In the genomic region with DNA sequence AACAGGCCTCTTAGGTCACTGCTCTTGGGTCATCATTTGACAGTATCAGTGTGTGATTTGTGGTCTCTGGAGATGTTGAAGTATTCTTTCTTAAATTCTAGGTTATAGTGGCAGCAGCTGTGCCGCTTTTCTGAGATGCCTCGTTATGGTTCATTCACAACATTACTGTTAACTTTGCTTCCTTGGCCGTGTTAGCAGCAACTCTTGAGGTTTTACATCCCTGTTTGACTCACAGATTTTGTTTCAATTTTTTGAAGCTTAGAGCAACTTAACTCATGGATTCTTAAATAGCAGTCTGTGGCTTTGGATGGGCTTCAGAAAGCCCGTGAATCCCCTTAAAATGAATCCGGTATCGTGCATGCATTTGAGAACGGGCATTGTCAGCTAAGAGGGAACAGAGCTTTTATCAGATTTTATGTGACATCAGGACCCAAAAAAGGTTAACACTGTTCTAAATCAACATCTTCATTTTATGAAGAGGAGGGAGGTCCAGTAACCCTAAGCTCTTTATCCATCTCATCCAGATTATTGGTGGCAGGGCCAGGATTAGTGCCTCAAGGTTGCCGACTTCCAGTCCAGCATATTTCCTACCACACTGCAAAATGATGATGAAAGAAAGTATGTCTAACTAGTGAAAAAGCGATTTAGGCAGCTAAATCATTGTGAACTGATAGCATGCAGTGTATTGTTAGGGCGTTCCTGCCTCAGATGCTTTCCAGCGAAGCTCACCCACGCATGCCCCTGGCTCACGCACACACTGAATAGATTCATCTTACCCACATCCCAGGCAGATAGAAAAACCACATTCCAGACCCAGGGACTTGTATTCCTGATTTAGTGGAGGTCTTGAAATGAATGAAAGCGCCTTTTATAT, we compare ENCODE assay signal across 10 cellular contexts. TPM values are rescaled to one million over a fixed set of nuclear protein-coding genes. Genes with fewer than 3 reads are reported as not detected.
DNase-seq lines count a peak whose midpoint lies in the region; ATAC-seq and TF ChIP-seq lines count a peak whose summit lies in the region.
"Had no signal": no experiment of that assay in that cellular context is flagged by ENCODE, and none has a peak within 500 bp of the region (broad histone marks: within the 10 kb centered on the region; RNA-seq: fewer than 3 reads in every experiment).

No MANE protein-coding gene starts in this region.

- H3K9me3 ChIP-seq in MG63: no peaks in the 10 kb centered on the region

- peak; percentile 2 to 35 for ATAC-seq in natural killer cell treated with Interleukin-12 subunit alpha and Interleukin-12 subunit beta and Interleukin-15 and Interleukin-18, amount 100 ng/mL, for 72 hours
- ATAC-seq in left colon (no peak), HG02588 (IDR thresholded peaks at IDR 0.05; ENCODE audit: unreplicated experiment) (no peak)
- ATAC-seq: foreskin keratinocyte had no signal

- H3K36me3 ChIP-seq in MG63: peaks cover 42% of the 10 kb centered on the region
- peaks cover 21% of the 10 kb centered on the region for H3K36me3 ChIP-seq in brain microvascular endothelial cell (replicated peaks)

- peak overlapping the region; percentile 81 to 95 for H3K27ac Mint-ChIP-seq in natural killer cell treated with Interleukin-12 subunit alpha and Interleukin-12 subunit beta and Interleukin-15 and Interleukin-18, amount 100 ng/mL, for 72 hours

- intact Hi-C loops in left colon (cut with DNase I, micrococcal nuclease): loop anchor here in 1 of 2 donors (5.0 to 10.0 kb wide), 2 partner anchors 210 to 283 kb away; no protein-coding TSS in a partner anchor

- H3K4me1 Mint-ChIP-seq in natural killer cell treated with Interleukin-12 subunit alpha and Interleukin-12 subunit beta and Interleukin-15 and Interleukin-18, amount 100 ng/mL, for 72 hours (ENCODE audit: low read depth in 2 of 2): peaks cover 80 to 87% of the 10 kb centered on the region in 2 donors

- H3K4me3 ChIP-seq in AG10803 (ENCODE audit: low read length) (peak overlapping the region; percentile 23), MG63 (peak overlapping the region; percentile 88), brain microvascular endothelial cell (ENCODE audit: low read depth, low read length) (peak overlapping the region; percentile 88)

- peak overlapping the region; percentile 87 for H3K27ac ChIP-seq in brain microvascular endothelial cell
- H3K27ac ChIP-seq: foreskin keratinocyte had no signal

- H3K27me3 ChIP-seq in MG63 (no peaks in the 10 kb centered on the region), brain microvascular endothelial cell (replicated peaks) (no peaks in the 10 kb centered on the region)

- TF ChIP-seq CTCF in AG10803 (conservative IDR thresholded peaks at IDR 0.05; ENCODE audit: low read length) (no peak), brain microvascular endothelial cell (IDR thresholded peaks at IDR 0.05; ENCODE audit: low read depth, low read length, missing control alignments) (no peak)

- in situ Hi-C loops in brain microvascular endothelial cell (cut with HindIII; ENCODE audit: low pct_ligation_motif_present, low sequenced_read_pairs): loop anchor here (25.0 kb wide), 2 partner anchors 410 to 860 kb away; no protein-coding TSS in a partner anchor

- H3K36me3 Mint-ChIP-seq in natural killer cell treated with Interleukin-12 subunit alpha and Interleukin-12 subunit beta and Interleukin-15 and Interleukin-18, amount 100 ng/mL, for 72 hours: peaks cover 7% of the 10 kb centered on the region

- H3K9me3 Mint-ChIP-seq in natural killer cell treated with Interleukin-12 subunit alpha and Interleukin-12 subunit beta and Interleukin-15 and Interleukin-18, amount 100 ng/mL, for 72 hours: no peaks in the 10 kb centered on the region

- DNase-seq in AG10803 (ENCODE audit: low read depth) (peak; percentile 68), MG63 (peak; percentile 94), brain microvascular endothelial cell (peak; percentile 87), NCI-H510A treated with DMSO at 0.1 percent for 48 hours (lab: John Stamatoyannopoulos, UW) (no peak), left colon (no peak), OCI-M1 (lab: John Stamatoyannopoulos, UW) (no peak)
- no peak for DNase-seq in natural killer cell treated with Interleukin-12 subunit alpha and Interleukin-12 subunit beta and Interleukin-15 and Interleukin-18, amount 100 ng/mL, for 72 hours (ENCODE audit: low spot score)
- DNase-seq: foreskin keratinocyte, NCI-H524 treated with DMSO at 0.1 percent for 48 hours had no signal

- H3K27me3 Mint-ChIP-seq in natural killer cell treated with Interleukin-12 subunit alpha and Interleukin-12 subunit beta and Interleukin-15 and Interleukin-18, amount 100 ng/mL, for 72 hours: no peaks in the 10 kb centered on the region

- H3K4me3 Mint-ChIP-seq in natural killer cell treated with Interleukin-12 subunit alpha and Interleukin-12 subunit beta and Interleukin-15 and Interleukin-18, amount 100 ng/mL, for 72 hours: peak overlapping the region; percentile 99

RNA-seq across cellular contexts. Expression of gene TRIB2, which starts 5.1 kb away (rescaled TPM):
- 59.4 and 76.6 TPM in 2 replicates for total RNA-seq in MG63 (2014; rRNA removed; shearing (Covaris generic); ENCODE audit: low replicate concordance)
- 10 to 100 TPM in 1 of 2 donors, 1 to 10 TPM in 1; 8.7 to 12.3 TPM for total RNA-seq in natural killer cell treated with Interleukin-12 subunit alpha and Interleukin-12 subunit beta and Interleukin-15 and Interleukin-18, amount 100 ng/mL, for 72 hours
- 1 to 10 TPM; 3.4 to 7.8 TPM for total RNA-seq in left colon

Comparison
In these comparisons a context has a peak if more than half of its experiments do, and no peak if none do; other contexts are left out.
1. DNase-seq: peak in AG10803 (single experiment), MG63 (single experiment) and brain microvascular endothelial cell (single experiment); none in natural killer cell treated with Interleukin-12 subunit alpha and Interleukin-12 subunit beta and Interleukin-15 and Interleukin-18, amount 100 ng/mL, for 72 hours (single experiment), NCI-H510A treated with DMSO at 0.1 percent for 48 hours (single experiment), left colon (0 of 2) and OCI-M1 (single experiment).
2. H3K4me3 ChIP-seq: peak in every context shown above with its lines; median percentile 88 in MG63; 88 in brain microvascular endothelial cell; 23 in AG10803.
3. ATAC-seq: peak in natural killer cell treated with Interleukin-12 subunit alpha and Interleukin-12 subunit beta and Interleukin-15 and Interleukin-18, amount 100 ng/mL, for 72 hours (2 of 2); none in left colon (single experiment) and HG02588 (single experiment).